14 cellular contexts compared by ENCODE assay signal in genomic region chr3:111594781-111595180, GRCh38. TPM values are rescaled to one million over a fixed set of nuclear protein-coding genes. Genes with fewer than 3 reads are reported as not detected.
A peak's percentile ranks its signal among the peaks of the same experiment; 100 is the strongest.
DNase-seq lines count a peak whose midpoint lies in the region; ATAC-seq and TF ChIP-seq lines count a peak whose summit lies in the region.
"Had no signal": no experiment of that assay in that cellular context is flagged by ENCODE, and none has a peak within 500 bp of the region (broad histone marks: within the 10 kb centered on the region; RNA-seq: fewer than 3 reads in every experiment).

No MANE protein-coding gene starts in this region.

- H3K9me3 ChIP-seq in mammary epithelial cell (replicated peaks; ENCODE audit: insufficient read depth, low read length) (no peaks in the 10 kb centered on the region), smooth muscle cell (replicated peaks; ENCODE audit: low read depth) (no peaks in the 10 kb centered on the region)

- dilution Hi-C loops in mammary epithelial cell (cut with HindIII; ENCODE audit: low sequenced_read_pairs) = loop anchor here (25.0 kb wide), 1 partner anchor 343 kb away; no protein-coding TSS in a partner anchor

- H3K27me3 ChIP-seq in mammary epithelial cell (ENCODE audit: insufficient read depth, low read length) (no peaks in the 10 kb centered on the region), smooth muscle cell (ENCODE audit: low read depth) (no peaks in the 10 kb centered on the region)

- H4K20me1 ChIP-seq in mammary epithelial cell (ENCODE audit: insufficient read depth, low read length) = no peaks in the 10 kb centered on the region
- no peaks in the 10 kb centered on the region for H4K20me1 ChIP-seq in smooth muscle cell (ENCODE audit: low read depth)

- ATAC-seq in HG02884 (IDR thresholded peaks at IDR 0.05; ENCODE audit: unreplicated experiment) = peak; percentile 10

- WGBS in mammary epithelial cell (ENCODE audit: low coverage, missing lambda C conversion rate) = 10% methylated on average over 1 of the region's 1 CpG
- 58% methylated on average over 1 of the region's 1 CpG for WGBS in smooth muscle cell (ENCODE audit: low lambda C conversion rate)

- TF ChIP-seq CTCF in mammary epithelial cell (conservative IDR thresholded peaks at IDR 0.05 in 1 of 2, IDR thresholded peaks at IDR 0.05 in 1 of 2; ENCODE audit: extremely low read depth in 1 of 2, insufficient read depth in 1 of 2, low read depth in 1 of 2, low read length in 2 of 2) (no peak), smooth muscle cell (IDR thresholded peaks at IDR 0.05; ENCODE audit: borderline replicate concordance, insufficient read depth, poor library complexity, severe bottlenecking) (no peak)

- H3K27ac ChIP-seq in mammary epithelial cell (ENCODE audit: insufficient read depth, low read depth, low read length) (peak overlapping the region; percentile 96), smooth muscle cell (ENCODE audit: low read depth) (peak overlapping the region; percentile 58)

- BruUV-seq in mammary epithelial cell (replicated peaks; lab: Mats Ljungman, UMichigan) = TSS peak; percentile 78

- in situ Hi-C loops in mammary epithelial cell (cut with MboI; ENCODE audit: low sequenced_read_pairs in 2 of 2) (loop anchor here in 1 of 2 donors (25.0 kb wide), 1 partner anchor 268 kb away; the partner anchor contains the start of gene PHLDB2), G401 (cut with HindIII; ENCODE audit: low sequenced_read_pairs) (no loop called here)

- H3K79me2 ChIP-seq in mammary epithelial cell (ENCODE audit: insufficient read depth, low read length) (peaks cover 39% of the 10 kb centered on the region), smooth muscle cell (ENCODE audit: low read depth) (no peaks in the 10 kb centered on the region)

- peak overlapping the region; percentile 24 to 71 (median 69) for H3K4me3 ChIP-seq in mammary epithelial cell (replicated peaks in 1 of 3; ENCODE audit: insufficient read depth in 1 of 3, low read depth in 2 of 3, low read length in 3 of 3)
- no peak overlapping the region for H3K4me3 ChIP-seq in smooth muscle cell

- H3K9ac ChIP-seq in mammary epithelial cell (ENCODE audit: insufficient read depth, low read length) = peak overlapping the region; percentile 93
- H3K9ac ChIP-seq in smooth muscle cell (ENCODE audit: low read depth) = no peak overlapping the region

- H2AFZ ChIP-seq in mammary epithelial cell (ENCODE audit: low read depth, low read length) = no peak overlapping the region
- H2AFZ ChIP-seq in smooth muscle cell (ENCODE audit: low read depth) = no peak overlapping the region

- H3F3A ChIP-seq in smooth muscle cell (ENCODE audit: low read depth) = peaks cover under 1% of the 10 kb centered on the region

- peaks cover 46% of the 10 kb centered on the region for H3K4me1 ChIP-seq in mammary epithelial cell (ENCODE audit: insufficient read depth, low read length)
- no peaks in the 10 kb centered on the region for H3K4me1 ChIP-seq in smooth muscle cell (ENCODE audit: low read depth)

- intact Hi-C loops in mammary epithelial cell (cut with micrococcal nuclease) = loop anchor here (1.0 to 5.0 kb wide), 5 partner anchors 12 to 208 kb away; no protein-coding TSS in a partner anchor

- CTCF ChIA-PET in mammary epithelial cell (lab: Charles Lee; ENCODE audit: low non-redundant PET) = no interaction called here

- H3K4me2 ChIP-seq in mammary epithelial cell (ENCODE audit: insufficient read depth, low read depth, low read length) (peak overlapping the region; percentile 99), smooth muscle cell (peak overlapping the region; percentile 58)

- DNase-seq in activated CD4-positive, alpha-beta T cell treated with anti-CD3 and anti-CD28 coated beads for 48 hours = peak; percentile 31
- DNase-seq in activated CD4-positive, alpha-beta T cell treated with anti-CD3 and anti-CD28 coated beads, Interleukin-2, amount 50 U/mL, for 4 hours = no peak
- no peak for DNase-seq in mammary epithelial cell
- DNase-seq in smooth muscle cell (lab: John Stamatoyannopoulos, UW; ENCODE audit: unreplicated experiment) = no peak
- no peak for DNase-seq in G401 (ENCODE audit: low spot score)
- no peak for DNase-seq in activated gamma-delta T cell (lab: John Stamatoyannopoulos, UW)
- DNase-seq in SKM-1 (lab: John Stamatoyannopoulos, UW; ENCODE audit: unreplicated experiment) = no peak
- DNase-seq: activated CD4-positive, alpha-beta T cell treated with anti-CD3 and anti-CD28 coated beads, Interleukin-2, amount 50 U/mL, for 1 hour; DMS79; effector memory CD4-positive, alpha-beta T cell; NCI-H446 treated with DMSO at 0.1 percent for 48 hours; SIG-M5 had no signal

- H3K36me3 ChIP-seq in mammary epithelial cell (ENCODE audit: insufficient read depth, low read length) = no peaks in the 10 kb centered on the region
- H3K36me3 ChIP-seq in smooth muscle cell (ENCODE audit: low read depth) = no peaks in the 10 kb centered on the region

RNA-seq across cellular contexts. Expression of gene ZBED2, which starts 0.4 kb away (rescaled TPM):
- total RNA-seq in mammary epithelial cell = 10 to 100 TPM in 1 of 2 donors, 1 to 10 TPM in 1; 3.2 to 85.7 TPM
- 42.6 TPM for polyA plus RNA-seq in mammary epithelial cell
- polyA minus RNA-seq in mammary epithelial cell = 44.8 TPM
- total RNA-seq in smooth muscle cell = 9.2 and 11.9 TPM in 2 replicates
- polyA plus RNA-seq in smooth muscle cell = 2.4 and 17.0 TPM in 2 replicates
- total RNA-seq in G401 (2014; rRNA removed; shearing (Covaris generic)) = not detected in 2 replicates
- total RNA-seq: temporal lobe had no signal

RNA-seq across cellular contexts. Expression of gene CD96, which starts 52.8 kb away (rescaled TPM):
- under 1 TPM in 1 of 2 donors, not detected in 1; 0.16 TPM for total RNA-seq in mammary epithelial cell
- 0.09 TPM for polyA plus RNA-seq in mammary epithelial cell
- polyA minus RNA-seq in mammary epithelial cell = not detected
- total RNA-seq in smooth muscle cell = 0.09 TPM in 2 replicates
- 0.33 and 0.46 TPM in 2 replicates for polyA plus RNA-seq in smooth muscle cell
- not detected in 2 replicates for total RNA-seq in G401 (2014; rRNA removed; shearing (Covaris generic))
